Comparison of ENCODE assay signal across 21 cellular contexts in genomic region chr5:74971947-74972460, GRCh38.
DNase-seq lines count a peak whose midpoint lies in the region; TF ChIP-seq lines count a peak whose summit lies in the region.
"Had no signal": no experiment of that assay in that cellular context is flagged by ENCODE, and none has a peak within 500 bp of the region (broad histone marks: within the 10 kb centered on the region; RNA-seq: fewer than 3 reads in every experiment).

No MANE protein-coding gene starts in this region.

- H3K4me3 ChIP-seq in CD8-positive, alpha-beta memory T cell (ENCODE audit: low read length), result no peak overlapping the region
- H3K4me3 ChIP-seq in endodermal cell (ENCODE audit: low read length), result peak overlapping the region; percentile 54
- H3K4me3 ChIP-seq in transverse colon, result no peak overlapping the region
- H3K4me3 ChIP-seq: A549; BLaER1 treated with 17β-estradiol and CSF1 and Interleukin-3, amounts not matched to agents 10 nM and 100 nM; GM23338 had no signal

- H3K9me3 ChIP-seq in CD8-positive, alpha-beta memory T cell (ENCODE audit: low read length), result no peaks in the 10 kb centered on the region
- peaks cover 47% of the 10 kb centered on the region for H3K9me3 ChIP-seq in endodermal cell (ENCODE audit: control insufficient read depth, low read length)
- H3K9me3 ChIP-seq in transverse colon, result no peaks in the 10 kb centered on the region
- H3K9me3 ChIP-seq: BE2C had no signal

- no peaks in the 10 kb centered on the region for H3K36me3 ChIP-seq in CD8-positive, alpha-beta memory T cell (ENCODE audit: insufficient read depth, low read length)
- H3K36me3 ChIP-seq in endodermal cell (ENCODE audit: control insufficient read depth, insufficient read depth, low read length), result no peaks in the 10 kb centered on the region
- no peaks in the 10 kb centered on the region for H3K36me3 ChIP-seq in transverse colon
- H3K36me3 ChIP-seq: BE2C; BLaER1 treated with 17β-estradiol and CSF1 and Interleukin-3, amounts not matched to agents 10 nM and 100 nM had no signal

- peaks cover 0 to 3% of the 10 kb centered on the region in 2 donors for H3K27me3 Mint-ChIP-seq in CD8-positive, alpha-beta memory T cell
- H3K27me3 Mint-ChIP-seq in endodermal cell (ENCODE audit: insufficient read depth), result no peaks in the 10 kb centered on the region
- H3K27me3 Mint-ChIP-seq: CD4-positive, alpha-beta T cell had no signal

- CTCF ChIA-PET in CD8-positive, alpha-beta memory T cell (lab: Charles Lee), result no interaction called here

- no peak overlapping the region for H3K9ac ChIP-seq in endodermal cell (ENCODE audit: extremely low read depth, low read length, poor library complexity, severe bottlenecking)
- H3K9ac ChIP-seq: BLaER1 treated with 17β-estradiol and CSF1 and Interleukin-3, amounts not matched to agents 10 nM and 100 nM had no signal

- 99 to 100% methylated on average over 1 to 3 of the region's 3 CpGs for WGBS in endodermal cell (ENCODE audit: insufficient coverage in 1 of 2, insufficient read length in 1 of 2), 2 experiments
- WGBS in transverse colon (ENCODE audit: low coverage in 1 of 2), 2 donors, result 84 to 93% methylated on average over 3 of the region's 3 CpGs

- H3K4me1 Mint-ChIP-seq in CD8-positive, alpha-beta memory T cell, result peaks cover 41 to 55% (median 51%) of the 10 kb centered on the region in 3 donors
- peaks cover 17% of the 10 kb centered on the region for H3K4me1 Mint-ChIP-seq in endodermal cell

- no peak overlapping the region for H3K27ac ChIP-seq in CD8-positive, alpha-beta memory T cell (ENCODE audit: low read depth, low read length)
- H3K27ac ChIP-seq in VCaP (peak overlapping the region; percentile 71), endodermal cell (ENCODE audit: low read depth, low read length) (no peak overlapping the region), transverse colon (no peak overlapping the region)
- H3K27ac ChIP-seq: A549; BLaER1 treated with 17β-estradiol and CSF1 and Interleukin-3, amounts not matched to agents 10 nM and 100 nM had no signal

- no peak for TF ChIP-seq EP300 in transverse colon (IDR thresholded peaks at IDR 0.05; ENCODE audit: low read depth)

- peaks cover 0 to 8% (median 0%) of the 10 kb centered on the region in 5 donors for H3K9me3 Mint-ChIP-seq in CD8-positive, alpha-beta memory T cell
- peaks cover 37% of the 10 kb centered on the region for H3K9me3 Mint-ChIP-seq in endodermal cell

- no peak for DNase-seq in CD8-positive, alpha-beta memory T cell
- DNase-seq in endodermal cell, result no peak
- DNase-seq in transverse colon, result no peak
- DNase-seq in DMS53 treated with DMSO at 0.1 percent for 48 hours (lab: John Stamatoyannopoulos, UW; ENCODE audit: unreplicated experiment), result no peak
- DNase-seq in epidermal melanocyte (ENCODE audit: insufficient read length, low spot score), result no peak
- DNase-seq: 8988T; ACHN; AML-193; BE2C; CD4-positive, alpha-beta T cell; COR-L47; DMS153; DMS79; EL; GF-D8; H9 had no signal

- no peaks in the 10 kb centered on the region for H3K27me3 ChIP-seq in CD8-positive, alpha-beta memory T cell (ENCODE audit: insufficient read depth, low read length, poor library complexity, severe bottlenecking)
- no peaks in the 10 kb centered on the region for H3K27me3 ChIP-seq in endodermal cell (ENCODE audit: control insufficient read depth, insufficient read depth, low read length, poor library complexity, severe bottlenecking)
- no peaks in the 10 kb centered on the region for H3K27me3 ChIP-seq in transverse colon
- H3K27me3 ChIP-seq: BE2C; BLaER1 treated with 17β-estradiol and CSF1 and Interleukin-3, amounts not matched to agents 10 nM and 100 nM had no signal

- TF ChIP-seq POLR2A in transverse colon (IDR thresholded peaks at IDR 0.05), result no peak

- peaks cover 39% of the 10 kb centered on the region for H3K4me1 ChIP-seq in CD8-positive, alpha-beta memory T cell (ENCODE audit: insufficient read depth, low read length)
- H3K4me1 ChIP-seq in endodermal cell (ENCODE audit: control insufficient read depth, insufficient read depth, low read length) (peaks cover 5% of the 10 kb centered on the region), transverse colon (peaks cover 0 to 31% (median 3%) of the 10 kb centered on the region in 4 donors)
- H3K4me1 ChIP-seq: A549; BE2C; BLaER1 treated with 17β-estradiol and CSF1 and Interleukin-3, amounts not matched to agents 10 nM and 100 nM had no signal

- peak overlapping the region; percentile 37 to 99 (median 78) for H3K27ac Mint-ChIP-seq in CD8-positive, alpha-beta memory T cell
- H3K27ac Mint-ChIP-seq in endodermal cell, result no peak overlapping the region
- H3K27ac Mint-ChIP-seq: CD14-positive monocyte; CD4-positive, alpha-beta T cell; GM23338; H9 had no signal

- POLR2A ChIA-PET in CD8-positive, alpha-beta memory T cell (lab: Charles Lee), result no interaction called here

- intact Hi-C loops in transverse colon (cut with DNase I; ENCODE audit: low total_unique reads), result no loop called here

- TF ChIP-seq CTCF in VCaP (conservative IDR thresholded peaks at IDR 0.05), result no peak
- TF ChIP-seq CTCF in endodermal cell (conservative IDR thresholded peaks at IDR 0.05), result no peak
- no peak for TF ChIP-seq CTCF in transverse colon (IDR thresholded peaks at IDR 0.05)

- peaks cover 0 to 8% (median 0%) of the 10 kb centered on the region in 3 donors for H3K36me3 Mint-ChIP-seq in CD8-positive, alpha-beta memory T cell
- H3K36me3 Mint-ChIP-seq in endodermal cell (ENCODE audit: low read depth), result peaks cover 12% of the 10 kb centered on the region
- H3K36me3 Mint-ChIP-seq: CD14-positive monocyte had no signal

- in situ Hi-C loops in transverse colon (cut with MboI; ENCODE audit: low pct_ligation_motif_present in 1 of 4, low pct_unique_long_range_greater_than_20kb in 1 of 4, low sequenced_read_pairs in 3 of 4), result no loop called here

- H3K4me3 Mint-ChIP-seq in CD8-positive, alpha-beta memory T cell, result no peak overlapping the region
- no peak overlapping the region for H3K4me3 Mint-ChIP-seq in endodermal cell
- H3K4me3 Mint-ChIP-seq: CD14-positive monocyte; CD4-positive, alpha-beta T cell; GM23338; H9 had no signal
